1 cellular context compared by ENCODE assay signal in genomic region chr17:64712557-64713351, GRCh38.
TF ChIP-seq lines count a peak whose summit lies in the region.

No MANE protein-coding gene starts in this region.

TF ChIP-seq in HCT116, 20 proteins besides CTCF, POLR2A, EP300 and RAD21:
- peak; percentile 37 for TF ChIP-seq POLR2AphosphoS5 (IDR thresholded peaks at IDR 0.05; ENCODE audit: low read depth, low read length)
- peak; percentile 60; the same call in 1 of the 2 replicates for TF ChIP-seq ZFX (IDR thresholded peaks at IDR 0.05)
- peak; percentile 80 for TF ChIP-seq TCF7L2 (IDR thresholded peaks at IDR 0.05; ENCODE audit: borderline replicate concordance, extremely low read depth, insufficient read depth, insufficient read length)
